Comparison of ENCODE assay signal across 8 cellular contexts in the genomic region with DNA sequence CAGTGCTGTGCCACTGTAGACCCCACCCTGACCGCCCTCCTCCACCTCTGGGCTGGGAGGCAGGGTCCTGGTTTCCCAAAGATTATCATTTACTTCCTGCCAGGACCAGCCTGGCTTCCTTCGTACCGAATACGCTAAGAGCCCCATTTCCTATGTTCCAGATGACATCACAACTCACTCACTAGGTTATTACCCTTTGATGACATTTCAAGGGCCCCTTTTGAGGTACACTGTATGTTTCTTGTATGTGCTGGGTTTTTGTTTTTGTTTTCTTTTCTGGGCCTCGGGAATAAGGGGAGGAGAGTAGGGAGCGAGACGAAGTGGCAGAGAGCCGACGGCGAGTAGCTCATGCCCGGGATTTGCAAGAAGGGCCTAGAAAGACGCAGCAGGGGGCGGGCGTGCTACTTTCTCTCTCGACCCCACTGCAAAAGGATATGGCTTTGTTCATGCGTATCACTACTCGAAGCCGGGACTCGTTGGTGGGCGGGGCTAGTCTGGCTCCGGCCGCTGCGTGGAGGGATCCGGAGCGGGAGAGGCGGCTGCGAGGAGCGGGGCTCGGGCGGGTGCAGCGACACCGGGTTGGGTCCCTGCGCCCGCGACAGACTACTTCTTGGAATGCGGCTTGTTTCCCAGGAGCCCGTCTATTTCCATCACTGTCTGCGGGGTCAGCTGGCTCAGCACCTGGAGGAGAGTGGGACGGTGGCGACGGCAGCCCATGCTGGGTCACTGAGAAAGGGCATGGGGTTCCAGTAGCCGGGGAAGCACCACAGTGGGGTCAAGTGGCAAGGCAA. TPM values are rescaled to one million over a fixed set of nuclear protein-coding genes. Genes with fewer than 3 reads are reported as not detected.
DNase-seq lines count a peak whose midpoint lies in the region; TF ChIP-seq lines count a peak whose summit lies in the region.

No MANE protein-coding gene starts in this region.

- no peak overlapping the region for H3K27ac ChIP-seq in HUES64 (ENCODE audit: low read depth, low read length)

- H3K4me1 ChIP-seq in HUES64 (ENCODE audit: insufficient read depth, low read length) = peaks cover 5% of the 10 kb centered on the region; the same call in 1 of the 2 replicates

- DNase-seq in Ammon's horn (ENCODE audit: low spot score) (peak; percentile 83), activated T-cell treated with anti-CD3 and anti-CD28 coated beads for 48 hours (ENCODE audit: low read depth) (peak; percentile 77), epithelial cell of proximal tubule (ENCODE audit: low read depth) (no peak), mucosa of gallbladder (ENCODE audit: low spot score) (peak; percentile 85), NCI-H2081 treated with DMSO at 0.1 percent for 48 hours (lab: John Stamatoyannopoulos, UW) (no peak), NCI-H510A treated with DMSO at 0.1 percent for 48 hours (lab: John Stamatoyannopoulos, UW) (no peak)
- DNase-seq in stimulated activated CD8-positive, alpha-beta memory T cell treated with anti-CD3 and anti-CD28 coated beads, Interleukin-15, amount 100 ng/mL, for 48 hours (ENCODE audit: low read depth in 2 of 2) = peak; percentile 62 to 66

- H3K4me3 ChIP-seq in HUES64 (ENCODE audit: low read length) = peak overlapping the region; percentile 46
- peak overlapping the region; percentile 48 for H3K4me3 ChIP-seq in epithelial cell of proximal tubule (ENCODE audit: low read depth, low read length)

- no peaks in the 10 kb centered on the region; the same call in 1 of the 2 replicates for H3K9me3 ChIP-seq in HUES64 (ENCODE audit: insufficient read depth, low read depth, low read length)

- no peaks in the 10 kb centered on the region for H3K36me3 ChIP-seq in HUES64 (ENCODE audit: insufficient read depth, low read length)

- no peak for TF ChIP-seq CTCF in epithelial cell of proximal tubule (conservative IDR thresholded peaks at IDR 0.05; ENCODE audit: low read depth, low read length)

- 14% methylated on average over 42 of the region's 42 CpGs for WGBS in HUES64

- peaks cover 76% of the 10 kb centered on the region for H3K27me3 ChIP-seq in HUES64 (ENCODE audit: insufficient read depth, low read length)

- H3K9ac ChIP-seq in HUES64 (ENCODE audit: low read depth, low read length) = peak overlapping the region; percentile 44; the same call in 1 of the 2 replicates

RNA-seq across cellular contexts. Expression of a gene that starts 6.6 kb away (rescaled TPM):
- 1.1 TPM for polyA plus RNA-seq in HUES64 (2013, experiment 1 of 2)
- 1.0 TPM for polyA plus RNA-seq in HUES64 (2013, experiment 2 of 2)
- total RNA-seq in epithelial cell of proximal tubule (0.35 and 0.65 TPM in 2 replicates), mucosa of gallbladder (3.5 TPM)

RNA-seq across cellular contexts. Expression of a gene that starts 7.0 kb away (rescaled TPM):
- 2.1 TPM for polyA plus RNA-seq in HUES64 (2013, experiment 1 of 2)
- polyA plus RNA-seq in HUES64 (2013, experiment 2 of 2) = 3.1 TPM
- total RNA-seq in epithelial cell of proximal tubule (0.06 and 1.2 TPM in 2 replicates), mucosa of gallbladder (2.5 TPM)

RNA-seq across cellular contexts. Expression of a gene that starts 9.1 kb away (rescaled TPM):
- 82.4 TPM for polyA plus RNA-seq in HUES64 (2013, experiment 1 of 2)
- polyA plus RNA-seq in HUES64 (2013, experiment 2 of 2) = 101 TPM
- total RNA-seq in epithelial cell of proximal tubule = 76.1 and 95.3 TPM in 2 replicates
- 147 TPM for total RNA-seq in mucosa of gallbladder

RNA-seq across cellular contexts. Expression of a gene that starts 9.3 kb away (rescaled TPM):
- 21.1 TPM for polyA plus RNA-seq in HUES64 (2013, experiment 1 of 2)
- 25.0 TPM for polyA plus RNA-seq in HUES64 (2013, experiment 2 of 2)
- total RNA-seq in epithelial cell of proximal tubule (26.8 and 44.9 TPM in 2 replicates), mucosa of gallbladder (32.1 TPM)

RNA-seq across cellular contexts. Expression of a gene that starts 34.1 kb away (rescaled TPM):
- polyA plus RNA-seq in HUES64 (2013, experiment 1 of 2) = 23.9 TPM
- polyA plus RNA-seq in HUES64 (2013, experiment 2 of 2) = 24.9 TPM
- 30.3 and 40.7 TPM in 2 replicates for total RNA-seq in epithelial cell of proximal tubule
- 127 TPM for total RNA-seq in mucosa of gallbladder

Comparison
In these comparisons a context has a peak if more than half of its experiments do, and no peak if none do; other contexts are left out.
1. DNase-seq: peak in Ammon's horn (single experiment), activated T-cell treated with anti-CD3 and anti-CD28 coated beads for 48 hours (single experiment), mucosa of gallbladder (single experiment) and stimulated activated CD8-positive, alpha-beta memory T cell treated with anti-CD3 and anti-CD28 coated beads, Interleukin-15, amount 100 ng/mL, for 48 hours (2 of 2); none in epithelial cell of proximal tubule (single experiment), NCI-H2081 treated with DMSO at 0.1 percent for 48 hours (single experiment) and NCI-H510A treated with DMSO at 0.1 percent for 48 hours (single experiment).